ENCODE assay signal across 1 cellular context in genomic region chr3:160372780-160373179, GRCh38.
TF ChIP-seq lines count a peak whose summit lies in the region.

No MANE protein-coding gene starts in this region.

TF ChIP-seq in IMR-90, 13 proteins besides CTCF, POLR2A, EP300 and RAD21 (continued from another document):
- TF ChIP-seq USF2 (IDR thresholded peaks at IDR 0.05; ENCODE audit: low read depth, low read length) (no peak), ELK1 (IDR thresholded peaks at IDR 0.05; ENCODE audit: borderline replicate concordance, low read depth, low read length) (no peak), CEBPB (IDR thresholded peaks at IDR 0.05; ENCODE audit: low read depth, low read length) (peak; percentile 97), MXI1 (IDR thresholded peaks at IDR 0.05; ENCODE audit: borderline replicate concordance, low read depth, low read length) (no peak), SMC3 (IDR thresholded peaks at IDR 0.05; ENCODE audit: low read depth, low read length) (no peak), MAZ (IDR thresholded peaks at IDR 0.05; ENCODE audit: borderline replicate concordance, low read depth, low read length) (no peak), MAFK (IDR thresholded peaks at IDR 0.05; ENCODE audit: low read depth, low read length) (no peak), FOS (IDR thresholded peaks at IDR 0.05; ENCODE audit: low read depth, low read length) (peak; percentile 88), RCOR1 (IDR thresholded peaks at IDR 0.05; ENCODE audit: insufficient replicate concordance, low read length) (peak; percentile 45), BHLHE40 (IDR thresholded peaks at IDR 0.05; ENCODE audit: low read depth, low read length) (peak; percentile 28; the same call in 1 of the 2 replicates), CHD1 (IDR thresholded peaks at IDR 0.05; ENCODE audit: low read depth, low read length) (no peak), NFE2L2 (IDR thresholded peaks at IDR 0.05; ENCODE audit: low read depth, low read length) (no peak)
TF ChIP-seq in IMR-90: peak in this region for 4.
